ENCODE assay signal across 8 cellular contexts in the genomic region with DNA sequence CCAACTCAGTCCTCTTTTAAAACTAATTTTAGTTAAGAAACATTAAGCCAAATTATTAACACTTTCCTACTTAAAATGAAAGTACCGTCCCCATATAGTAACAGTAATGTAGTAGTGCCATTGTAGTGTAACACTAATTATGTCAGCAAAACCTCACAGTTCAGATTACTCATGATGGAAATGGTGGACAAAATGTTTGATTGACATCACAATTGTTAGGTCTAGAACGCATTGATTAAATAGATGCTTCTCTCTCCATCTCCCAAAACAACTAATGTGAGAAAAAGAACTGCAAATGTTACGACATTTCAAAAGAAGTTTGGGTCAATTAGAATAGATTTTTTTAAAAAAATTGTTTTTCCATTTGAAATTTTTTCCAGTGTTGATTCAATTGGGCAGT. TPM values are rescaled to one million over a fixed set of nuclear protein-coding genes. Genes with fewer than 3 reads are reported as not detected.
DNase-seq lines count a peak whose midpoint lies in the region; ATAC-seq, FAIRE-seq and TF ChIP-seq lines count a peak whose summit lies in the region.

No MANE protein-coding gene starts in this region.

- peaks cover 10 to 14% of the 10 kb centered on the region in 2 experiments for H3K4me1 ChIP-seq in K562 (replicated peaks in 1 of 2; ENCODE audit: control insufficient read depth in 2 of 2, insufficient read depth in 2 of 2, low read length in 2 of 2)
- peaks cover 13 to 20% of the 10 kb centered on the region in 2 donors for H3K4me1 ChIP-seq in naive thymus-derived CD4-positive, alpha-beta T cell (ENCODE audit: control insufficient read depth in 2 of 2, insufficient read depth in 2 of 2, low read length in 2 of 2)

- H3K36me3 ChIP-seq in K562 (ENCODE audit: control insufficient read depth, insufficient read depth, low read length): peaks cover 11% of the 10 kb centered on the region; the same call in 2 of the 3 replicates
- H3K36me3 ChIP-seq in naive thymus-derived CD4-positive, alpha-beta T cell (ENCODE audit: control insufficient read depth in 2 of 3, insufficient read depth in 3 of 3, low read length in 3 of 3): peaks cover 0 to 6% (median 0%) of the 10 kb centered on the region in 3 experiments

- peak overlapping the region; percentile 75 for H3K4me3 ChIP-seq in Jurkat, Clone E6-1 (ENCODE audit: low read length)
- H3K4me3 ChIP-seq in K562: peak overlapping the region; percentile 69; the same call in 1 of the 2 replicates
- no peak overlapping the region for H3K4me3 ChIP-seq in naive thymus-derived CD4-positive, alpha-beta T cell (ENCODE audit: low read length)

- no peaks in the 10 kb centered on the region for H3K9me1 ChIP-seq in K562 (ENCODE audit: control insufficient read depth, insufficient read depth, low read length)

- no TSS peak for BruUV-seq in K562 (replicated peaks; lab: Mats Ljungman, UMichigan)

- peak overlapping the region in 1 of 2 experiments; percentile 99; a peak in 2 of 4 replicates for H3K9ac ChIP-seq in K562 (ENCODE audit: insufficient read depth in 1 of 2, low read depth in 2 of 2, low read length in 2 of 2)

- intact Hi-C loops in CD4-positive, alpha-beta T cell (cut with DNase I, micrococcal nuclease): loop anchor here in 1 of 2 experiments (10.0 kb wide), 1 partner anchor 924 kb away; a partner anchor contains a TSS
- intact Hi-C loops in K562 (cut with micrococcal nuclease): loop anchor here (5.0 kb wide), 2 partner anchors 57 to 833 kb away; a partner anchor contains a TSS
- intact Hi-C loops in naive thymus-derived CD4-positive, alpha-beta T cell (cut with micrococcal nuclease): loop anchor here (2.0 to 10.0 kb wide), 14 partner anchors 57 to 1812 kb away; a partner anchor contains a TSS

- FAIRE-seq in K562 (lab: Jason Lieb, UNC): no peak

- in situ Hi-C loops in K562 (cut with MboI): loop anchor here (10.0 kb wide), 1 partner anchor 1224 kb away; no protein-coding TSS in a partner anchor

- peak overlapping the region; percentile 62 for H3K4me2 ChIP-seq in K562 (ENCODE audit: insufficient read depth, low read length)

- no peak for ATAC-seq in CD4-positive, alpha-beta T cell (ENCODE audit: poor library complexity)
- ATAC-seq in K562 (no peak), left lobe of liver (no peak)
- no peak for ATAC-seq in naive thymus-derived CD4-positive, alpha-beta T cell

- no peak for DNase-seq in CD4-positive, alpha-beta T cell
- no peak for DNase-seq in Jurkat, Clone E6-1 (ENCODE audit: low read depth, low spot score)
- no peak for DNase-seq in K562 (ENCODE audit: extremely low read depth in 1 of 4, low spot score in 3 of 4)
- DNase-seq in naive thymus-derived CD4-positive, alpha-beta T cell: no peak
- no peak for DNase-seq in globus pallidus (ENCODE audit: low spot score)
- no peak for DNase-seq in activated CD4-positive, CD25-positive, alpha-beta regulatory T cell (lab: John Stamatoyannopoulos, UW)
- DNase-seq in RKO (ENCODE audit: low spot score): no peak
- no peak for DNase-seq in left lobe of liver (ENCODE audit: low spot score)

- no peak overlapping the region for H2AFZ ChIP-seq in K562 (ENCODE audit: low read depth, low read length)

- peak overlapping the region; percentile 91 for H3K4me3 Mint-ChIP-seq in CD4-positive, alpha-beta T cell
- peak overlapping the region in 9 of 10 donors; percentile 49 to 100 (median 96) for H3K4me3 Mint-ChIP-seq in naive thymus-derived CD4-positive, alpha-beta T cell

- peak overlapping the region; percentile 90 for H3K27ac Mint-ChIP-seq in CD4-positive, alpha-beta T cell
- H3K27ac Mint-ChIP-seq in naive thymus-derived CD4-positive, alpha-beta T cell: peak overlapping the region; percentile 26 to 100 (median 94)

- TF ChIP-seq POLR2A in K562 (conservative IDR thresholded peaks at IDR 0.05): no peak

- no peaks in the 10 kb centered on the region for H4K20me1 ChIP-seq in K562 (replicated peaks; ENCODE audit: control insufficient read depth, insufficient read depth, low read length)

- WGBS in K562 (ENCODE audit: insufficient coverage, low coverage, missing lambda C conversion rate): 25% methylated on average over 3 of the region's 3 CpGs

- no peak for TF ChIP-seq RAD21 in K562 (CRISPR knock-in tag; conservative IDR thresholded peaks at IDR 0.05 in 1 of 2, IDR thresholded peaks at IDR 0.05 in 1 of 2)

- CTCF ChIA-PET in CD4-positive, alpha-beta T cell (lab: Charles Lee): interaction anchor here (0.8 kb wide), 1 partner anchor 11 kb away, joined by 3 read pairs; no protein-coding TSS in a partner anchor
- CTCF ChIA-PET in K562 (lab: Yijun Ruan, JAX; ENCODE audit: low intra/inter-chr PET ratio): no interaction called here
- CTCF ChIA-PET in naive thymus-derived CD4-positive, alpha-beta T cell (lab: Charles Lee): interaction anchor here (0.9 to 1.3 kb wide), 2 partner anchors 11 to 34 kb away, joined by 3 read pairs; no protein-coding TSS in a partner anchor

- H3K4me1 Mint-ChIP-seq in CD4-positive, alpha-beta T cell (ENCODE audit: low read depth): peaks cover 66% of the 10 kb centered on the region
- peaks cover 21 to 74% (median 55%) of the 10 kb centered on the region in 7 donors for H3K4me1 Mint-ChIP-seq in naive thymus-derived CD4-positive, alpha-beta T cell

- no peaks in the 10 kb centered on the region for H3K9me3 Mint-ChIP-seq in CD4-positive, alpha-beta T cell
- H3K9me3 Mint-ChIP-seq in naive thymus-derived CD4-positive, alpha-beta T cell: no peaks in the 10 kb centered on the region

- no peak for TF ChIP-seq CTCF in CD4-positive, alpha-beta T cell (IDR thresholded peaks at IDR 0.05)
- no peak for TF ChIP-seq CTCF in K562 (IDR thresholded peaks at IDR 0.05 in 2 of 3, conservative IDR thresholded peaks at IDR 0.05 in 1 of 3; ENCODE audit: insufficient read depth in 2 of 3, low read depth in 1 of 3, low read length in 3 of 3)

- peak overlapping the region; percentile 69 for H3K27ac ChIP-seq in CD4-positive, alpha-beta T cell (ENCODE audit: low read depth, low read length)
- peak overlapping the region; percentile 82; the same call in 2 of the 3 replicates for H3K27ac ChIP-seq in K562 (ENCODE audit: extremely low read depth, low read depth, low read length)
- H3K27ac ChIP-seq in naive thymus-derived CD4-positive, alpha-beta T cell (ENCODE audit: low read depth, low read length): peak overlapping the region; percentile 91

- POLR2A ChIA-PET in CD4-positive, alpha-beta T cell (lab: Charles Lee): interaction anchor here (2.3 kb wide), 1 partner anchor 11 kb away, joined by 54 read pairs; a partner anchor contains a TSS
- POLR2A ChIA-PET in K562 (lab: Yijun Ruan, JAX): interaction anchor here (0.9 to 1.3 kb wide), 3 partner anchors 10 to 24 kb away, joined by 3 to 42 read pairs (median 6); no protein-coding TSS in a partner anchor
- POLR2A ChIA-PET in naive thymus-derived CD4-positive, alpha-beta T cell (lab: Charles Lee): interaction anchor here (1.2 to 2.1 kb wide), 2 partner anchors 9 to 12 kb away, joined by 8 to 20 read pairs; a partner anchor contains a TSS

- H3K9me3 ChIP-seq in CD4-positive, alpha-beta T cell (ENCODE audit: control insufficient read depth, low read length): no peaks in the 10 kb centered on the region
- peaks cover 2% of the 10 kb centered on the region; the same call in 1 of the 2 replicates for H3K9me3 ChIP-seq in K562 (replicated peaks; ENCODE audit: control insufficient read depth, insufficient read depth, low read depth, low read length)
- H3K9me3 ChIP-seq in naive thymus-derived CD4-positive, alpha-beta T cell (ENCODE audit: control insufficient read depth in 2 of 3, low read length in 3 of 3): no peaks in the 10 kb centered on the region

- no peak for TF ChIP-seq EP300 in K562 (IDR thresholded peaks at IDR 0.05; ENCODE audit: low read length)

- H3K36me3 Mint-ChIP-seq in CD4-positive, alpha-beta T cell (ENCODE audit: low read depth): peaks cover 22% of the 10 kb centered on the region
- H3K36me3 Mint-ChIP-seq in naive thymus-derived CD4-positive, alpha-beta T cell: peaks cover 0 to 12% (median 7%) of the 10 kb centered on the region in 5 donors

- H3K27me3 ChIP-seq in CD4-positive, alpha-beta T cell (ENCODE audit: control insufficient read depth, insufficient read depth, low read length): no peaks in the 10 kb centered on the region
- no peaks in the 10 kb centered on the region for H3K27me3 ChIP-seq in K562 (ENCODE audit: control insufficient read depth in 2 of 2, insufficient read depth in 2 of 2, low read length in 2 of 2)
- no peaks in the 10 kb centered on the region for H3K27me3 ChIP-seq in naive thymus-derived CD4-positive, alpha-beta T cell (ENCODE audit: control insufficient read depth in 2 of 2, insufficient read depth in 2 of 2, low read length in 2 of 2)

- H3K27me3 Mint-ChIP-seq in CD4-positive, alpha-beta T cell: no peaks in the 10 kb centered on the region
- H3K27me3 Mint-ChIP-seq in naive thymus-derived CD4-positive, alpha-beta T cell: no peaks in the 10 kb centered on the region

- peaks cover 62% of the 10 kb centered on the region for H3K79me2 ChIP-seq in K562 (ENCODE audit: control insufficient read depth, insufficient read depth, low read length)

RNA-seq across cellular contexts. Expression of a gene that starts 1.2 kb away (rescaled TPM):
- 10 to 100 TPM; 44.7 to 44.8 TPM for total RNA-seq in CD4-positive, alpha-beta T cell
- polyA plus RNA-seq in Jurkat, Clone E6-1 (2012; ENCODE audit: insufficient read depth, insufficient read length): 23.9 TPM
- 149 and 280 TPM in 2 replicates for total RNA-seq in K562 (2011; cell fraction: chromatin; rRNA removed; ENCODE audit: low replicate concordance)
- 69.7 and 96.6 TPM in 2 replicates for total RNA-seq in K562 (2011; cell fraction: nucleolus; rRNA removed)
- 106 and 153 TPM in 2 replicates for total RNA-seq in K562 (2011; cell fraction: nucleoplasm; rRNA removed)
- total RNA-seq in K562 (2014; rRNA removed) (26.2 and 28.0 TPM in 2 replicates), K562 (2014; rRNA removed; fragmentation: Illumina TruSeq; extraction: Trizol) (60.5 and 65.4 TPM in 2 replicates), K562 (2015; rRNA removed; fragmentation: Illumina TruSeq; extraction: Trizol) (65.6 and 71.6 TPM in 2 replicates), K562 (2021) (45.9 and 52.9 TPM in 2 replicates), left lobe of liver (22.5 TPM)
- polyA plus RNA-seq in K562 (2011; rRNA removed) (111 and 113 TPM in 2 replicates), K562 (2014; fragmentation: Illumina TruSeq; extraction: Trizol) (47.0 and 59.0 TPM in 2 replicates), K562 (2014; fragmentation: Nextera tagmentation; extraction: Ambion mirVana) (10 to 100 TPM; 24.2 to 33.3 TPM), K562 (2014; rRNA removed) (30.6 and 32.2 TPM in 2 replicates)
- polyA plus RNA-seq in K562 (2011; cell fraction: cytosol; rRNA removed): 63.7 and 80.3 TPM in 2 replicates
- 91.0 and 105 TPM in 2 replicates for polyA plus RNA-seq in K562 (2011; cell fraction: nucleus; rRNA removed)
- polyA plus RNA-seq in K562 (2012): 29.7 and 32.5 TPM in 2 replicates
- polyA minus RNA-seq in K562 (2011; rRNA and poly(A)+ RNA removed): 191 and 199 TPM in 2 replicates
- 56.7 and 60.6 TPM in 2 replicates for polyA minus RNA-seq in K562 (2011; cell fraction: cytosol; rRNA and poly(A)+ RNA removed)
- polyA minus RNA-seq in K562 (2011; cell fraction: nucleus; rRNA and poly(A)+ RNA removed): 115 and 192 TPM in 2 replicates
- total RNA-seq in naive thymus-derived CD4-positive, alpha-beta T cell: 10 to 100 TPM; 40.5 to 67.2 (median 58.7) TPM
- polyA plus RNA-seq in naive thymus-derived CD4-positive, alpha-beta T cell: 10 to 100 TPM; 29.6 to 61.7 TPM

RNA-seq across cellular contexts. Expression of a gene that starts 12.3 kb away (rescaled TPM):
- 10 to 100 TPM; 79.5 to 81.6 TPM for total RNA-seq in CD4-positive, alpha-beta T cell
- polyA plus RNA-seq in Jurkat, Clone E6-1 (2012; ENCODE audit: insufficient read depth, insufficient read length): 400 TPM
- total RNA-seq in K562 (2011; cell fraction: chromatin; rRNA removed; ENCODE audit: low replicate concordance): 119 and 169 TPM in 2 replicates
- 177 TPM in 2 replicates for total RNA-seq in K562 (2011; cell fraction: nucleolus; rRNA removed)
- total RNA-seq in K562 (2011; cell fraction: nucleoplasm; rRNA removed): 238 and 310 TPM in 2 replicates
- 423 and 490 TPM in 2 replicates for total RNA-seq in K562 (2014; rRNA removed)
- 861 and 911 TPM in 2 replicates for total RNA-seq in K562 (2014; rRNA removed; fragmentation: Illumina TruSeq; extraction: Trizol)
- total RNA-seq in K562 (2015; rRNA removed; fragmentation: Illumina TruSeq; extraction: Trizol): 903 and 937 TPM in 2 replicates
- 1,012 and 1,047 TPM in 2 replicates for total RNA-seq in K562 (2021)
- 1,955 and 2,565 TPM in 2 replicates for polyA plus RNA-seq in K562 (2011; rRNA removed)
- polyA plus RNA-seq in K562 (2011; cell fraction: cytosol; rRNA removed): 1,526 and 2,318 TPM in 2 replicates
- 453 and 732 TPM in 2 replicates for polyA plus RNA-seq in K562 (2011; cell fraction: nucleus; rRNA removed)
- 769 and 1,624 TPM in 2 replicates for polyA plus RNA-seq in K562 (2012)
- polyA plus RNA-seq in K562 (2014; fragmentation: Illumina TruSeq; extraction: Trizol): 739 and 828 TPM in 2 replicates
- polyA plus RNA-seq in K562 (2014; fragmentation: Nextera tagmentation; extraction: Ambion mirVana): 1,000 to 10,000 TPM; 1,166 to 1,324 TPM
- 1,049 and 1,136 TPM in 2 replicates for polyA plus RNA-seq in K562 (2014; rRNA removed)
- polyA minus RNA-seq in K562 (2011; rRNA and poly(A)+ RNA removed): 723 and 830 TPM in 2 replicates
- polyA minus RNA-seq in K562 (2011; cell fraction: cytosol; rRNA and poly(A)+ RNA removed): 258 and 278 TPM in 2 replicates
- polyA minus RNA-seq in K562 (2011; cell fraction: nucleus; rRNA and poly(A)+ RNA removed): 92.5 and 176 TPM in 2 replicates
- total RNA-seq in naive thymus-derived CD4-positive, alpha-beta T cell: 100 to 1,000 TPM in 1 of 5 experiments, 10 to 100 TPM in 4; 70.3 to 220 (median 77.6) TPM
- polyA plus RNA-seq in naive thymus-derived CD4-positive, alpha-beta T cell: 100 to 1,000 TPM; 342 to 441 TPM
- total RNA-seq in left lobe of liver: 192 TPM
